ENCODE assay signal across 29 cellular contexts in the genomic region with DNA sequence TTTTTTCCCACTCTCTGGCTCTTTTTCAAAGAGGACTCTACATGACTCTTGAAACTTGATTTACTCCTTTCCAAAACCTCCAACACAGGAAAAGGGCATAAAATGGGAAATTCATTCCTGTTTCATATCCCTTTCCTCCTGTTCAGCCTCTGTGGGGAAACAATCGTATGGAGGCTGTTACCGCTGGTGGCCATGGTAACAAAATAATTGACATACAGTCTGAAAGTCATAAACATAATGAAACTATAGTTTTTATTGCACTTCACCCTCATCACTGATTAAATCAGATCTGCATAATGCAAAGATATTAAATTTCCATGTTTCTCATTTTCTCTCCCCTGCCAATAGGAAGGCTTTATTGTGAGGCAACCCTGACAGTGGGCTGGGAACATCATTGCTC.
"Had no signal": no experiment of that assay in that cellular context is flagged by ENCODE, and none has a peak within 500 bp of the region (broad histone marks: within the 10 kb centered on the region; RNA-seq: fewer than 3 reads in every experiment).

No MANE protein-coding gene starts in this region.

- H3K36me3 Mint-ChIP-seq: stimulated activated effector memory CD8-positive, alpha-beta T cell treated with anti-CD3 and anti-CD28 coated beads, Interleukin-12 subunit alpha, Interleukin-12 subunit beta, amount 100 ng/mL, for 72 hours; stimulated activated memory B cell treated with anti-CD40 and anti-IgM and Interleukin-4, amounts not matched to agents 10 μg/mL and 1 μg/mL and 100 μg/mL, for 72 hours; stimulated activated naive B cell treated with anti-CD40 and anti-IgM and Interleukin-4, amounts not matched to agents 10 μg/mL and 1 μg/mL and 100 μg/mL, for 72 hours; type B pancreatic cell had no signal

- ATAC-seq: stimulated activated effector memory CD8-positive, alpha-beta T cell treated with anti-CD3 and anti-CD28 coated beads, Interleukin-12 subunit alpha, Interleukin-12 subunit beta, amount 100 ng/mL, for 72 hours; stimulated activated memory B cell treated with anti-CD40 and anti-IgM and Interleukin-4, amounts not matched to agents 10 μg/mL and 1 μg/mL and 100 μg/mL, for 72 hours; stimulated activated naive B cell treated with anti-CD40 and anti-IgM and Interleukin-4, amounts not matched to agents 10 μg/mL and 1 μg/mL and 100 μg/mL, for 72 hours; stimulated activated naive CD8-positive, alpha-beta T cell treated with anti-CD3 and anti-CD28 coated beads, Interleukin-15, amount 100 ng/mL, for 72 hours; stimulated activated naive CD8-positive, alpha-beta T cell treated with anti-CD3 and anti-CD28 coated beads, Interleukin-15, Interleukin-2, amounts not matched to agents 100 U/mL and 50 U/mL, for 24 hours; upper lobe of right lung had no signal

- H3K4me1 Mint-ChIP-seq: stimulated activated effector memory CD8-positive, alpha-beta T cell treated with anti-CD3 and anti-CD28 coated beads, Interleukin-12 subunit alpha, Interleukin-12 subunit beta, amount 100 ng/mL, for 72 hours; stimulated activated memory B cell treated with anti-CD40 and anti-IgM and Interleukin-4, amounts not matched to agents 10 μg/mL and 1 μg/mL and 100 μg/mL, for 72 hours; stimulated activated naive B cell treated with anti-CD40 and anti-IgM and Interleukin-4, amounts not matched to agents 10 μg/mL and 1 μg/mL and 100 μg/mL, for 72 hours; stimulated activated naive CD8-positive, alpha-beta T cell treated with anti-CD3 and anti-CD28 coated beads, Interleukin-15, amount 100 ng/mL, for 72 hours had no signal

- H3K27me3 ChIP-seq: suprapubic skin, testis, thyroid gland, tibial artery, tibial nerve, transverse colon, upper lobe of left lung, upper lobe of right lung, vagina had no signal

- H3K27me3 Mint-ChIP-seq: stimulated activated memory B cell treated with anti-CD40 and anti-IgM and Interleukin-4, amounts not matched to agents 10 μg/mL and 1 μg/mL and 100 μg/mL, for 72 hours had no signal

- H3K4me3 Mint-ChIP-seq: stimulated activated effector memory CD8-positive, alpha-beta T cell treated with anti-CD3 and anti-CD28 coated beads, Interleukin-12 subunit alpha, Interleukin-12 subunit beta, amount 100 ng/mL, for 72 hours; stimulated activated memory B cell treated with anti-CD40 and anti-IgM and Interleukin-4, amounts not matched to agents 10 μg/mL and 1 μg/mL and 100 μg/mL, for 72 hours; stimulated activated naive B cell treated with anti-CD40 and anti-IgM and Interleukin-4, amounts not matched to agents 10 μg/mL and 1 μg/mL and 100 μg/mL, for 72 hours; stimulated activated naive CD8-positive, alpha-beta T cell treated with anti-CD3 and anti-CD28 coated beads, Interleukin-15, amount 100 ng/mL, for 72 hours; stimulated activated naive CD8-positive, alpha-beta T cell treated with anti-CD3 and anti-CD28 coated beads, Interleukin-15, Interleukin-2, amounts not matched to agents 100 ng/mL and 50 ng/mL, for 24 hours; type B pancreatic cell had no signal

- H3K27ac Mint-ChIP-seq: stimulated activated effector memory CD8-positive, alpha-beta T cell treated with anti-CD3 and anti-CD28 coated beads, Interleukin-12 subunit alpha, Interleukin-12 subunit beta, amount 100 ng/mL, for 72 hours; stimulated activated memory B cell treated with anti-CD40 and anti-IgM and Interleukin-4, amounts not matched to agents 10 μg/mL and 1 μg/mL and 100 μg/mL, for 72 hours; stimulated activated naive B cell treated with anti-CD40 and anti-IgM and Interleukin-4, amounts not matched to agents 10 μg/mL and 1 μg/mL and 100 μg/mL, for 72 hours; stimulated activated naive CD8-positive, alpha-beta T cell treated with anti-CD3 and anti-CD28 coated beads, Interleukin-15, amount 100 ng/mL, for 72 hours; stimulated activated naive CD8-positive, alpha-beta T cell treated with anti-CD3 and anti-CD28 coated beads, Interleukin-15, Interleukin-2, amounts not matched to agents 100 ng/mL and 50 ng/mL, for 24 hours; type B pancreatic cell had no signal

- H3K4me1 ChIP-seq: stomach, suprapubic skin, testis, thyroid gland, tibial artery, tibial nerve, upper lobe of left lung, upper lobe of right lung, uterus, vagina had no signal

- H3K9me3 ChIP-seq: stomach, suprapubic skin, testis, thoracic aorta, thyroid gland, tibial artery, tibial nerve, transverse colon, upper lobe of left lung, upper lobe of right lung, uterus, vagina had no signal

- FAIRE-seq: urothelium cell line had no signal

- H3K4me3 ChIP-seq: stomach, suprapubic skin, testis, thoracic aorta, thyroid gland, tibial artery, tibial nerve, transverse colon, upper lobe of left lung, upper lobe of right lung, uterus, vagina had no signal

- H3K27ac ChIP-seq: stomach, suprapubic skin, testis, thoracic aorta, thyroid gland, tibial artery, tibial nerve, transverse colon, upper lobe of left lung, upper lobe of right lung, uterus, vagina had no signal

- H3K9me3 Mint-ChIP-seq: stimulated activated naive CD8-positive, alpha-beta T cell treated with anti-CD3 and anti-CD28 coated beads, Interleukin-15, amount 100 ng/mL, for 72 hours; stimulated activated naive CD8-positive, alpha-beta T cell treated with anti-CD3 and anti-CD28 coated beads, Interleukin-15, Interleukin-2, amounts not matched to agents 100 ng/mL and 50 ng/mL, for 24 hours; type B pancreatic cell had no signal

- DNase-seq: stimulated activated CD4-positive, alpha-beta T cell treated with anti-CD3 and anti-CD28 coated beads, Interleukin-2, amount 100 ng/mL, for 48 hours; stimulated activated CD4-positive, alpha-beta T cell treated with anti-CD3 and anti-CD28 coated beads, Interleukin-4, amount 100 ng/mL, for 1 hour; stimulated activated CD4-positive, alpha-beta T cell treated with anti-CD3 and anti-CD28 coated beads, Interleukin-4, amount 100 ng/mL, for 24 hours; stimulated activated CD4-positive, alpha-beta T cell treated with anti-CD3 and anti-CD28 coated beads, Interleukin-4, amount 100 ng/mL, for 4 hours; stimulated activated CD8-positive, alpha-beta memory T cell treated with anti-CD3 and anti-CD28 coated beads, Interleukin-4, amount 100 ng/mL, for 48 hours; stimulated activated naive B cell treated with anti-CD40 and anti-IgM and Interleukin-4, amounts not matched to agents 10 μg/mL and 1 μg/mL and 100 μg/mL, for 72 hours; stimulated activated naive CD4-positive, alpha-beta T cell; stimulated activated naive CD4-positive, alpha-beta T cell treated with Interleukin-2 at 50 U/mL for 16 hours; stimulated activated naive CD8-positive, alpha-beta T cell treated with anti-CD3 and anti-CD28 coated beads, Interleukin-15, amount 100 ng/mL, for 72 hours; stimulated activated naive CD8-positive, alpha-beta T cell treated with anti-CD3 and anti-CD28 coated beads, Interleukin-15, Interleukin-2, amounts not matched to agents 100 U/mL and 50 U/mL, for 24 hours; stomach; substantia nigra; testis; thyroid gland; tibial artery; transverse colon; trophoblast cell; upper lobe of left lung; upper lobe of right lung; uterus had no signal

- H3K36me3 ChIP-seq: stomach, suprapubic skin, thoracic aorta, thyroid gland, tibial artery, tibial nerve, transverse colon, upper lobe of left lung, upper lobe of right lung, uterus, vagina had no signal
